In genomic region chr12:122978507-122978955, GRCh38 we compare ENCODE assay signal across 21 cellular contexts. TPM values are rescaled to one million over a fixed set of nuclear protein-coding genes. Genes with fewer than 3 reads are reported as not detected.
A peak's percentile ranks its signal among the peaks of the same experiment; 100 is the strongest.
DNase-seq lines count a peak whose midpoint lies in the region; ATAC-seq, FAIRE-seq and TF ChIP-seq lines count a peak whose summit lies in the region.
"Had no signal": no experiment of that assay in that cellular context is flagged by ENCODE, and none has a peak within 500 bp of the region (broad histone marks: within the 10 kb centered on the region; RNA-seq: fewer than 3 reads in every experiment).

No MANE protein-coding gene starts in this region.

- no peak overlapping the region for H3K4me3 ChIP-seq in kidney (ENCODE audit: low read length in 2 of 2)
- H3K4me3 ChIP-seq: prostate gland had no signal

- H3K27me3 Mint-ChIP-seq in activated CD4-positive, alpha-beta memory T cell treated with anti-CD3 and anti-CD28 coated beads, Interleukin-2, amount 10 ng/mL, durations not matched to agents 7 days and 5 days = no peaks in the 10 kb centered on the region
- no peaks in the 10 kb centered on the region for H3K27me3 Mint-ChIP-seq in activated CD4-positive, alpha-beta memory T cell treated with anti-CD3 and anti-CD28 coated beads for 36 hours

- CTCF ChIA-PET in activated CD4-positive, alpha-beta memory T cell treated with anti-CD3 and anti-CD28 coated beads, Interleukin-2, amount 10 ng/mL, durations not matched to agents 7 days and 5 days (lab: Charles Lee) = no interaction called here
- CTCF ChIA-PET in activated CD4-positive, alpha-beta memory T cell treated with anti-CD3 and anti-CD28 coated beads for 36 hours (lab: Charles Lee) = interaction anchor here (1.3 kb wide), 1 partner anchor 259 kb away, joined by 3 read pairs; no protein-coding TSS in a partner anchor
- CTCF ChIA-PET in RWPE1 (lab: Yijun Ruan, JAX) = interaction anchor here (0.6 to 1.5 kb wide), 3 partner anchors 163 to 259 kb away, joined by 3 to 5 read pairs (median 4); no protein-coding TSS in a partner anchor

- DNase-seq in activated CD4-positive, alpha-beta memory T cell treated with anti-CD3 and anti-CD28 coated beads, Interleukin-2, amount 10 ng/mL, durations not matched to agents 7 days and 5 days = no peak
- DNase-seq in activated CD4-positive, alpha-beta memory T cell treated with anti-CD3 and anti-CD28 coated beads for 36 hours = no peak
- no peak for DNase-seq in RWPE1 (ENCODE audit: low spot score)
- DNase-seq in kidney = peak; percentile 72
- DNase-seq in stimulated activated effector memory CD8-positive, alpha-beta T cell treated with anti-CD3 and anti-CD28 coated beads, Interleukin-12 subunit alpha, Interleukin-12 subunit beta, amount 100 ng/mL, for 72 hours (ENCODE audit: low spot score in 2 of 2) = no peak
- DNase-seq in SKM-1 (lab: John Stamatoyannopoulos, UW; ENCODE audit: unreplicated experiment) = no peak
- no peak for DNase-seq in NCI-H226
- no peak for DNase-seq in KG1 (lab: John Stamatoyannopoulos, UW)
- DNase-seq: activated CD8-positive, alpha-beta memory T cell treated with anti-CD3 and anti-CD28 coated beads for 24 hours; activated naive CD4-positive, alpha-beta T cell treated with anti-CD3 and anti-CD28 coated beads for 36 hours; Caco-2; left ventricle myocardium superior; NCI-H146; NCI-H2227 treated with DMSO at 0.1 percent for 48 hours; stimulated activated naive CD4-positive, alpha-beta T cell treated with Interleukin-2 at 50 U/mL for 16 hours; transverse colon had no signal

- intact Hi-C loops in activated CD4-positive, alpha-beta memory T cell treated with anti-CD3 and anti-CD28 coated beads for 36 hours (cut with micrococcal nuclease) = loop anchor here (10.0 kb wide), 1 partner anchor 386 kb away; the partner anchor contains the start of gene SBNO1
- intact Hi-C loops in kidney (cut with DNase I) = no loop called here

- H3K9me3 ChIP-seq in kidney (ENCODE audit: control insufficient read depth in 1 of 2, low read length in 2 of 2) = no peaks in the 10 kb centered on the region
- H3K9me3 ChIP-seq: Caco-2, prostate gland, transverse colon had no signal

- no peak overlapping the region for H3K27ac Mint-ChIP-seq in activated CD4-positive, alpha-beta memory T cell treated with anti-CD3 and anti-CD28 coated beads, Interleukin-2, amount 10 ng/mL, durations not matched to agents 7 days and 5 days
- no peak overlapping the region for H3K27ac Mint-ChIP-seq in activated CD4-positive, alpha-beta memory T cell treated with anti-CD3 and anti-CD28 coated beads for 36 hours
- peak overlapping the region; percentile 87 for H3K27ac Mint-ChIP-seq in stimulated activated effector memory CD8-positive, alpha-beta T cell treated with anti-CD3 and anti-CD28 coated beads, Interleukin-12 subunit alpha, Interleukin-12 subunit beta, amount 100 ng/mL, for 72 hours

- H3K27ac ChIP-seq in RWPE1 (peak overlapping the region; percentile 97), kidney (ENCODE audit: low read depth in 2 of 2, low read length in 2 of 2) (no peak overlapping the region)
- H3K27ac ChIP-seq: coronary artery, prostate gland, transverse colon had no signal

- H3K9ac ChIP-seq in kidney (ENCODE audit: low read length in 2 of 2) = no peak overlapping the region

- peaks cover 63% of the 10 kb centered on the region for H3K4me1 Mint-ChIP-seq in activated CD4-positive, alpha-beta memory T cell treated with anti-CD3 and anti-CD28 coated beads, Interleukin-2, amount 10 ng/mL, durations not matched to agents 7 days and 5 days
- H3K4me1 Mint-ChIP-seq in activated CD4-positive, alpha-beta memory T cell treated with anti-CD3 and anti-CD28 coated beads for 36 hours (ENCODE audit: low read depth) = peaks cover 44% of the 10 kb centered on the region
- peaks cover 43% of the 10 kb centered on the region for H3K4me1 Mint-ChIP-seq in stimulated activated effector memory CD8-positive, alpha-beta T cell treated with anti-CD3 and anti-CD28 coated beads, Interleukin-12 subunit alpha, Interleukin-12 subunit beta, amount 100 ng/mL, for 72 hours

- H3K4me3 Mint-ChIP-seq in activated CD4-positive, alpha-beta memory T cell treated with anti-CD3 and anti-CD28 coated beads, Interleukin-2, amount 10 ng/mL, durations not matched to agents 7 days and 5 days = peak overlapping the region; percentile 17
- no peak overlapping the region for H3K4me3 Mint-ChIP-seq in activated CD4-positive, alpha-beta memory T cell treated with anti-CD3 and anti-CD28 coated beads for 36 hours
- H3K4me3 Mint-ChIP-seq in stimulated activated effector memory CD8-positive, alpha-beta T cell treated with anti-CD3 and anti-CD28 coated beads, Interleukin-12 subunit alpha, Interleukin-12 subunit beta, amount 100 ng/mL, for 72 hours = peak overlapping the region; percentile 36

- H3K36me3 Mint-ChIP-seq in activated CD4-positive, alpha-beta memory T cell treated with anti-CD3 and anti-CD28 coated beads, Interleukin-2, amount 10 ng/mL, durations not matched to agents 7 days and 5 days (ENCODE audit: low read depth) = peaks cover 28% of the 10 kb centered on the region
- H3K36me3 Mint-ChIP-seq in activated CD4-positive, alpha-beta memory T cell treated with anti-CD3 and anti-CD28 coated beads for 36 hours = peaks cover 15% of the 10 kb centered on the region
- peaks cover 40% of the 10 kb centered on the region for H3K36me3 Mint-ChIP-seq in stimulated activated effector memory CD8-positive, alpha-beta T cell treated with anti-CD3 and anti-CD28 coated beads, Interleukin-12 subunit alpha, Interleukin-12 subunit beta, amount 100 ng/mL, for 72 hours

- no peaks in the 10 kb centered on the region for H3K9me3 Mint-ChIP-seq in activated CD4-positive, alpha-beta memory T cell treated with anti-CD3 and anti-CD28 coated beads, Interleukin-2, amount 10 ng/mL, durations not matched to agents 7 days and 5 days
- H3K9me3 Mint-ChIP-seq in activated CD4-positive, alpha-beta memory T cell treated with anti-CD3 and anti-CD28 coated beads for 36 hours = no peaks in the 10 kb centered on the region
- H3K9me3 Mint-ChIP-seq in stimulated activated effector memory CD8-positive, alpha-beta T cell treated with anti-CD3 and anti-CD28 coated beads, Interleukin-12 subunit alpha, Interleukin-12 subunit beta, amount 100 ng/mL, for 72 hours = no peaks in the 10 kb centered on the region
- H3K9me3 Mint-ChIP-seq: activated naive CD4-positive, alpha-beta T cell treated with anti-CD3 and anti-CD28 coated beads for 36 hours had no signal

- TF ChIP-seq CTCF in RWPE1 (conservative IDR thresholded peaks at IDR 0.05; ENCODE audit: low read depth) (no peak), kidney (IDR thresholded peaks at IDR 0.05; ENCODE audit: borderline replicate concordance, extremely low read depth, insufficient read depth) (no peak)

- ATAC-seq in stimulated activated effector memory CD8-positive, alpha-beta T cell treated with anti-CD3 and anti-CD28 coated beads, Interleukin-12 subunit alpha, Interleukin-12 subunit beta, amount 100 ng/mL, for 72 hours = no peak
- ATAC-seq: left ventricle myocardium superior, SK-N-SH treated with all-trans-retinoic acid at 6 μM for 48 hours had no signal

- no peak for FAIRE-seq in kidney (lab: Jason Lieb, UNC)
- FAIRE-seq: frontal cortex, RCC 7860 had no signal

- H3K36me3 ChIP-seq in kidney (ENCODE audit: control insufficient read depth in 1 of 2, insufficient read depth in 2 of 2, low read length in 2 of 2) = peaks cover 3 to 7% of the 10 kb centered on the region in 2 donors
- H3K36me3 ChIP-seq: prostate gland, transverse colon had no signal

- peaks cover 24 to 48% of the 10 kb centered on the region in 2 donors for H3K4me1 ChIP-seq in kidney (ENCODE audit: control insufficient read depth in 1 of 2, insufficient read depth in 1 of 2, low read depth in 1 of 2, low read length in 2 of 2)

- POLR2A ChIA-PET in activated CD4-positive, alpha-beta memory T cell treated with anti-CD3 and anti-CD28 coated beads, Interleukin-2, amount 10 ng/mL, durations not matched to agents 7 days and 5 days (lab: Charles Lee) = interaction anchor here (1.0 to 5.8 kb wide), 3 partner anchors 12 to 254 kb away, joined by 3 to 39 read pairs (median 4); partner anchors contain the start of genes ABCB9, MPHOSPH9 and MTRFR
- POLR2A ChIA-PET in activated CD4-positive, alpha-beta memory T cell treated with anti-CD3 and anti-CD28 coated beads for 36 hours (lab: Charles Lee) = no interaction called here
- POLR2A ChIA-PET in RWPE1 (lab: Yijun Ruan, JAX; ENCODE audit: low non-redundant PET) = no interaction called here

RNA-seq across cellular contexts. Expression of gene ARL6IP4, which starts 1.9 kb away (rescaled TPM):
- total RNA-seq in activated CD4-positive, alpha-beta memory T cell treated with anti-CD3 and anti-CD28 coated beads, Interleukin-2, amount 10 ng/mL, durations not matched to agents 7 days and 5 days = 100 to 1,000 TPM; 166 to 175 TPM
- 100 to 1,000 TPM; 180 to 188 TPM for total RNA-seq in activated CD4-positive, alpha-beta memory T cell treated with anti-CD3 and anti-CD28 coated beads for 36 hours
- 168 TPM for total RNA-seq in kidney
- 362 TPM for polyA plus RNA-seq in kidney (ENCODE audit: insufficient read depth, low read depth, low replicate concordance)

RNA-seq across cellular contexts. Expression of gene OGFOD2, which starts 3.5 kb away (rescaled TPM):
- 10 to 100 TPM; 24.7 to 25.4 TPM for total RNA-seq in activated CD4-positive, alpha-beta memory T cell treated with anti-CD3 and anti-CD28 coated beads, Interleukin-2, amount 10 ng/mL, durations not matched to agents 7 days and 5 days
- total RNA-seq in activated CD4-positive, alpha-beta memory T cell treated with anti-CD3 and anti-CD28 coated beads for 36 hours = 10 to 100 TPM; 22.6 to 23.7 TPM
- 22.9 TPM for total RNA-seq in kidney
- polyA plus RNA-seq in kidney (ENCODE audit: insufficient read depth, low read depth, low replicate concordance) = 27.5 TPM

RNA-seq across cellular contexts. Expression of gene ABCB9, which starts 12.3 kb away (rescaled TPM):
- total RNA-seq in activated CD4-positive, alpha-beta memory T cell treated with anti-CD3 and anti-CD28 coated beads, Interleukin-2, amount 10 ng/mL, durations not matched to agents 7 days and 5 days = 1 to 10 TPM; 3.2 to 3.3 TPM
- total RNA-seq in activated CD4-positive, alpha-beta memory T cell treated with anti-CD3 and anti-CD28 coated beads for 36 hours = 1 to 10 TPM; 2.7 to 3.6 TPM
- total RNA-seq in kidney = 7.6 TPM
- 4.6 TPM for polyA plus RNA-seq in kidney (ENCODE audit: insufficient read depth, low read depth, low replicate concordance)
